ENCODE assay signal across 11 cellular contexts in genomic region chr11:66409226-66409625, GRCh38. TPM values are rescaled to one million over a fixed set of nuclear protein-coding genes. Genes with fewer than 3 reads are reported as not detected.
DNase-seq lines count a peak whose midpoint lies in the region; TF ChIP-seq lines count a peak whose summit lies in the region.
"Had no signal": no experiment of that assay in that cellular context is flagged by ENCODE, and none has a peak within 500 bp of the region (broad histone marks: within the 10 kb centered on the region; RNA-seq: fewer than 3 reads in every experiment).

No MANE protein-coding gene starts in this region.

- H3K4me3 ChIP-seq in BJ (ENCODE audit: low read depth, low read length): peak overlapping the region; percentile 54
- H3K4me3 ChIP-seq in KMS-11 (IDR thresholded peaks at IDR 0.05; ENCODE audit: insufficient read depth, low read depth, low read length): no peak overlapping the region
- H3K4me3 ChIP-seq in sigmoid colon: peak overlapping the region; percentile 29 to 52 (median 46)

- no peaks in the 10 kb centered on the region for H3K36me3 ChIP-seq in BJ (ENCODE audit: control insufficient read depth, insufficient read depth, low read length)
- no peaks in the 10 kb centered on the region for H3K36me3 ChIP-seq in KMS-11 (ENCODE audit: insufficient read depth)
- no peaks in the 10 kb centered on the region for H3K36me3 ChIP-seq in sigmoid colon

- DNase-seq in BJ (ENCODE audit: low read depth): no peak
- DNase-seq in glutamatergic neuron: no peak
- no peak for DNase-seq in sigmoid colon
- no peak for DNase-seq in endothelial cell (ENCODE audit: low spot score)
- no peak for DNase-seq in HFFc6
- no peak for DNase-seq in activated T-cell treated with anti-CD3 and anti-CD28 coated beads, Interleukin-2, amount 50 U/mL, for 1 hour
- no peak for DNase-seq in G401 (ENCODE audit: low spot score)

- no peaks in the 10 kb centered on the region for H3K4me1 ChIP-seq in KMS-11 (ENCODE audit: low read depth, poor library complexity, severe bottlenecking)
- H3K4me1 ChIP-seq in sigmoid colon: peaks cover 0 to 57% (median 53%) of the 10 kb centered on the region in 4 donors

- peak overlapping the region; percentile 62; the same call in 1 of the 2 replicates for H2AFZ ChIP-seq in KMS-11 (ENCODE audit: low read depth)

- WGBS in sigmoid colon, 2 donors: 23 to 25% methylated on average over 15 of the region's 15 CpGs

- CTCF ChIA-PET in BJ (lab: Yijun Ruan, JAX): interaction anchor here (0.6 to 15.9 kb wide), 29 partner anchors 10 to 568 kb away, joined by 3 to 400 read pairs (median 4); partner anchors contain the start of genes MRPL11, NPAS4 and RBM4B

- TF ChIP-seq CTCF in BJ (IDR thresholded peaks at IDR 0.05; ENCODE audit: insufficient read depth, low read depth, low read length) (no peak), KMS-11 (conservative IDR thresholded peaks at IDR 0.05; ENCODE audit: low read depth, low read length) (no peak), glutamatergic neuron (IDR thresholded peaks at IDR 0.05; ENCODE audit: partially characterized antibody, unreplicated experiment) (no peak), sigmoid colon (IDR thresholded peaks at IDR 0.05) (no peak), endothelial cell (IDR thresholded peaks at IDR 0.05; ENCODE audit: unreplicated experiment) (no peak), HFFc6 (IDR thresholded peaks at IDR 0.05) (no peak)

- H3K27ac ChIP-seq in KMS-11 (no peak overlapping the region), sigmoid colon (peak overlapping the region; percentile 82 to 96 (median 85))

- POLR2A ChIA-PET in BJ (lab: Charles Lee): interaction anchor here (0.6 to 0.9 kb wide), 2 partner anchors 9 to 95 kb away, joined by 3 to 5 read pairs; no protein-coding TSS in a partner anchor

- no peak overlapping the region for H3K4me2 ChIP-seq in KMS-11

- peak overlapping the region; percentile 30 for H3K4me3 Mint-ChIP-seq in glutamatergic neuron (ENCODE audit: unreplicated experiment)
- no peak overlapping the region for H3K4me3 Mint-ChIP-seq in endothelial cell (ENCODE audit: unreplicated experiment)
- no peak overlapping the region for H3K4me3 Mint-ChIP-seq in HFFc6

- H3K27ac Mint-ChIP-seq in glutamatergic neuron (ENCODE audit: unreplicated experiment) (no peak overlapping the region), endothelial cell (ENCODE audit: unreplicated experiment) (no peak overlapping the region), HFFc6 (no peak overlapping the region)
- H3K27ac Mint-ChIP-seq: activated T-cell treated with anti-CD3 and anti-CD28 coated beads, Interleukin-2, amount 50 U/mL, for 72 hours had no signal

- intact Hi-C loops in sigmoid colon (cut with DNase I): loop anchor here (2.0 to 5.0 kb wide), 2 partner anchors 270 to 423 kb away; no protein-coding TSS in a partner anchor

- H3K4me1 Mint-ChIP-seq in glutamatergic neuron (ENCODE audit: low read depth, unreplicated experiment) (peaks cover 5% of the 10 kb centered on the region), endothelial cell (ENCODE audit: unreplicated experiment) (peaks cover under 1% of the 10 kb centered on the region), HFFc6 (ENCODE audit: low read depth) (0 out of 2 replicates have a peak, but pooled peaks cover 2% of the 10 kb centered on the region)

- H3K9me3 Mint-ChIP-seq in glutamatergic neuron (ENCODE audit: unreplicated experiment) (peaks cover 7% of the 10 kb centered on the region), endothelial cell (ENCODE audit: unreplicated experiment) (no peaks in the 10 kb centered on the region), HFFc6 (no peaks in the 10 kb centered on the region)
- H3K9me3 Mint-ChIP-seq: activated T-cell treated with anti-CD3 and anti-CD28 coated beads, Interleukin-2, amount 50 U/mL, for 72 hours had no signal

- no peaks in the 10 kb centered on the region for H3K79me2 ChIP-seq in KMS-11 (ENCODE audit: insufficient read depth, low read depth)

- H3K36me3 Mint-ChIP-seq in glutamatergic neuron (ENCODE audit: unreplicated experiment): no peaks in the 10 kb centered on the region
- H3K36me3 Mint-ChIP-seq in endothelial cell (ENCODE audit: low read depth, unreplicated experiment): no peaks in the 10 kb centered on the region
- H3K36me3 Mint-ChIP-seq in HFFc6 (ENCODE audit: low read depth): no peaks in the 10 kb centered on the region
- H3K36me3 Mint-ChIP-seq: brain had no signal

- TF ChIP-seq POLR2A in sigmoid colon (IDR thresholded peaks at IDR 0.05): no peak

- H3K9me3 ChIP-seq in sigmoid colon: no peaks in the 10 kb centered on the region

- H4K20me1 ChIP-seq in KMS-11 (ENCODE audit: insufficient read depth): no peaks in the 10 kb centered on the region

- in situ Hi-C loops in G401 (cut with HindIII; ENCODE audit: low sequenced_read_pairs): no loop called here

- no peak overlapping the region for H3K9ac ChIP-seq in KMS-11

- H3K27me3 Mint-ChIP-seq in glutamatergic neuron (ENCODE audit: unreplicated experiment): peaks cover 4% of the 10 kb centered on the region
- H3K27me3 Mint-ChIP-seq in endothelial cell (ENCODE audit: unreplicated experiment): peaks cover 12% of the 10 kb centered on the region
- H3K27me3 Mint-ChIP-seq in HFFc6 (ENCODE audit: insufficient read depth): peaks cover 28% of the 10 kb centered on the region

- TF ChIP-seq EP300 in sigmoid colon (IDR thresholded peaks at IDR 0.05): no peak

- H3K27me3 ChIP-seq in BJ (ENCODE audit: control insufficient read depth, insufficient read depth, low read length): peaks cover 10% of the 10 kb centered on the region
- H3K27me3 ChIP-seq in KMS-11 (ENCODE audit: insufficient read depth, low read depth): peaks cover 85% of the 10 kb centered on the region
- H3K27me3 ChIP-seq in sigmoid colon: no peaks in the 10 kb centered on the region

RNA-seq across cellular contexts. Expression of gene NPAS4, which starts 11.6 kb away (rescaled TPM):
- polyA plus RNA-seq in BJ (2011; rRNA removed) (0.43 and 0.72 TPM in 2 replicates), sigmoid colon (under 1 TPM in 1 of 3 donors, not detected in 2; 0.19 TPM)
- polyA minus RNA-seq in BJ (2011; rRNA and poly(A)+ RNA removed): 0.19 and 1.2 TPM in 2 replicates
- total RNA-seq in glutamatergic neuron (ENCODE audit: unreplicated experiment) (0.78 TPM), sigmoid colon (1 to 10 TPM in 1 of 4 donors, under 1 TPM in 3; 0.49 to 2.5 (median 0.83) TPM), endothelial cell (ENCODE audit: unreplicated experiment) (not detected)
- under 1 TPM in 3 of 6 experiments, not detected in 3; 0.14 to 0.36 (median 0.35) TPM for total RNA-seq in HFFc6 (2021; fragmentation: NEBNext Ultra II Directional; extraction: Animal tissue kit (Norgen Biotek cat#: 25700))
- not detected in 2 replicates for total RNA-seq in G401 (2014; rRNA removed; shearing (Covaris generic))
- total RNA-seq: activated T-cell treated with anti-CD3 and anti-CD28 coated beads, Interleukin-2, amount 50 U/mL, for 72 hours; M059J had no signal

RNA-seq across cellular contexts. Expression of gene MRPL11, which starts 29.4 kb away (rescaled TPM):
- 52.7 and 54.5 TPM in 2 replicates for polyA plus RNA-seq in BJ (2011; rRNA removed)
- 11.8 and 17.9 TPM in 2 replicates for polyA minus RNA-seq in BJ (2011; rRNA and poly(A)+ RNA removed)
- total RNA-seq in glutamatergic neuron (ENCODE audit: unreplicated experiment): 27.5 TPM
- 10 to 100 TPM; 54.2 to 77.8 (median 61.3) TPM for total RNA-seq in sigmoid colon
- 100 to 1,000 TPM in 1 of 3 donors, 10 to 100 TPM in 2; 60.6 to 110 (median 70.3) TPM for polyA plus RNA-seq in sigmoid colon
- total RNA-seq in endothelial cell (ENCODE audit: unreplicated experiment): 73.0 TPM
- total RNA-seq in HFFc6 (2021; fragmentation: NEBNext Ultra II Directional; extraction: Animal tissue kit (Norgen Biotek cat#: 25700)): 10 to 100 TPM; 55.6 to 74.1 (median 67.6) TPM
- total RNA-seq in G401 (2014; rRNA removed; shearing (Covaris generic)): 129 and 148 TPM in 2 replicates

RNA-seq across cellular contexts. Expression of gene SLC29A2, which starts 37.7 kb away (rescaled TPM):
- polyA plus RNA-seq in BJ (2011; rRNA removed) (0.21 and 0.48 TPM in 2 replicates), sigmoid colon (10 to 100 TPM in 1 of 3 donors, 1 to 10 TPM in 2; 2.4 to 28.0 (median 2.5) TPM)
- polyA minus RNA-seq in BJ (2011; rRNA and poly(A)+ RNA removed): 0.43 TPM in 1 of 2 replicates, not detected in the other
- total RNA-seq in glutamatergic neuron (ENCODE audit: unreplicated experiment) (2.8 TPM), sigmoid colon (under 1 TPM; 0.41 to 0.99 (median 0.63) TPM), endothelial cell (ENCODE audit: unreplicated experiment) (5.7 TPM)
- not detected for total RNA-seq in HFFc6 (2021; fragmentation: NEBNext Ultra II Directional; extraction: Animal tissue kit (Norgen Biotek cat#: 25700))
- 1.9 and 3.0 TPM in 2 replicates for total RNA-seq in G401 (2014; rRNA removed; shearing (Covaris generic))

RNA-seq across cellular contexts. Expression of gene PELI3, which starts 57.5 kb away (rescaled TPM):
- polyA plus RNA-seq in BJ (2011; rRNA removed) (4.9 and 8.0 TPM in 2 replicates), sigmoid colon (1 to 10 TPM; 5.0 to 6.0 (median 5.3) TPM)
- 15.5 TPM in 2 replicates for polyA minus RNA-seq in BJ (2011; rRNA and poly(A)+ RNA removed)
- total RNA-seq in glutamatergic neuron (ENCODE audit: unreplicated experiment) (7.7 TPM), sigmoid colon (10 to 100 TPM; 16.9 to 26.4 (median 23.0) TPM), endothelial cell (ENCODE audit: unreplicated experiment) (2.0 TPM)
- total RNA-seq in HFFc6 (2021; fragmentation: NEBNext Ultra II Directional; extraction: Animal tissue kit (Norgen Biotek cat#: 25700)): 1 to 10 TPM; 6.7 to 8.0 (median 7.2) TPM
- 10.2 and 13.7 TPM in 2 replicates for total RNA-seq in G401 (2014; rRNA removed; shearing (Covaris generic))
